27 cellular contexts compared by ENCODE assay signal in genomic region chr9:24824607-24825006, GRCh38.
"Had no signal": no experiment of that assay in that cellular context is flagged by ENCODE, and none has a peak within 500 bp of the region (broad histone marks: within the 10 kb centered on the region; RNA-seq: fewer than 3 reads in every experiment).

No MANE protein-coding gene starts in this region.

- H3K27ac ChIP-seq: neural progenitor cell, ovary, parathyroid adenoma, psoas muscle, right lobe of liver, sigmoid colon, stomach, thoracic aorta, thyroid gland, tibial nerve, upper lobe of left lung, vagina had no signal

- H3K4me1 ChIP-seq: neural progenitor cell, parathyroid adenoma, psoas muscle, right lobe of liver, sigmoid colon, stomach, thyroid gland, tibial nerve, upper lobe of left lung, vagina had no signal

- H3K9ac ChIP-seq: neural progenitor cell, parathyroid adenoma had no signal

- H3K79me2 ChIP-seq: parathyroid adenoma had no signal

- H3K36me3 Mint-ChIP-seq: neural progenitor cell; stimulated activated effector memory CD8-positive, alpha-beta T cell treated with anti-CD3 and anti-CD28 coated beads, Interleukin-12 subunit alpha, Interleukin-12 subunit beta, amount 100 ng/mL, for 72 hours; stimulated activated naive B cell treated with anti-CD40 and anti-IgM and Interleukin-4, amounts not matched to agents 10 μg/mL and 1 μg/mL and 100 μg/mL, for 72 hours had no signal

- H3K9me3 Mint-ChIP-seq: nephron, neural progenitor cell had no signal

- H3K4me3 Mint-ChIP-seq: nephron; neural progenitor cell; stimulated activated effector memory CD8-positive, alpha-beta T cell treated with anti-CD3 and anti-CD28 coated beads, Interleukin-12 subunit alpha, Interleukin-12 subunit beta, amount 100 ng/mL, for 72 hours; stimulated activated naive B cell treated with anti-CD40 and anti-IgM and Interleukin-4, amounts not matched to agents 10 μg/mL and 1 μg/mL and 100 μg/mL, for 72 hours; stimulated activated naive CD8-positive, alpha-beta T cell treated with anti-CD3 and anti-CD28 coated beads, Interleukin-15, Interleukin-2, amounts not matched to agents 100 ng/mL and 50 ng/mL, for 24 hours had no signal

- DNase-seq: occipital lobe; ovary; posterior cingulate gyrus; psoas muscle; right cardiac atrium; right lobe of liver; sigmoid colon; small intestine; stimulated activated CD4-positive, alpha-beta T cell treated with anti-CD3 and anti-CD28 coated beads, Interleukin-15, amount 100 ng/mL, for 24 hours; stimulated activated CD4-positive, alpha-beta T cell treated with anti-CD3 and anti-CD28 coated beads, Interleukin-2, amount 100 ng/mL, for 24 hours; stimulated activated CD4-positive, alpha-beta T cell treated with anti-CD3 and anti-CD28 coated beads, Interleukin-2, amount 100 ng/mL, for 48 hours; stimulated activated CD4-positive, alpha-beta T cell treated with anti-CD3 and anti-CD28 coated beads, Interleukin-4, amount 100 ng/mL, for 24 hours; stimulated activated naive B cell treated with anti-CD40 and anti-IgM and Interleukin-4, amounts not matched to agents 10 μg/mL and 1 μg/mL and 100 μg/mL, for 72 hours; stimulated activated naive CD4-positive, alpha-beta T cell treated with Interleukin-2 at 50 U/mL for 16 hours; stomach; thyroid gland; trophoblast cell; upper lobe of left lung had no signal

- H3K27me3 Mint-ChIP-seq: progenitor cell of endocrine pancreas; stimulated activated naive B cell treated with anti-CD40 and anti-IgM and Interleukin-4, amounts not matched to agents 10 μg/mL and 1 μg/mL and 100 μg/mL, for 72 hours; stimulated activated naive CD8-positive, alpha-beta T cell treated with anti-CD3 and anti-CD28 coated beads, Interleukin-15, Interleukin-2, amounts not matched to agents 100 ng/mL and 50 ng/mL, for 24 hours had no signal

- H3K4me2 ChIP-seq: neural progenitor cell had no signal

- H3K27me3 ChIP-seq: neural progenitor cell, ovary, right lobe of liver, sigmoid colon, stomach, thyroid gland, tibial nerve, upper lobe of left lung, vagina had no signal

- ATAC-seq: psoas muscle; right cardiac atrium; right lobe of liver; stimulated activated effector memory CD8-positive, alpha-beta T cell treated with anti-CD3 and anti-CD28 coated beads, Interleukin-12 subunit alpha, Interleukin-12 subunit beta, amount 100 ng/mL, for 72 hours; stimulated activated naive B cell treated with anti-CD40 and anti-IgM and Interleukin-4, amounts not matched to agents 10 μg/mL and 1 μg/mL and 100 μg/mL, for 72 hours had no signal

- H3K4me3 ChIP-seq: neural progenitor cell, ovary, psoas muscle, right lobe of liver, sigmoid colon, stomach, thoracic aorta, thyroid gland, tibial nerve, upper lobe of left lung, vagina had no signal

- H3K36me3 ChIP-seq: neural progenitor cell, ovary, right lobe of liver, sigmoid colon, stomach, thoracic aorta, thyroid gland, tibial nerve, upper lobe of left lung, vagina had no signal

- H2AFZ ChIP-seq: neural progenitor cell, parathyroid adenoma had no signal

- H3K4me1 Mint-ChIP-seq: nephron; neural progenitor cell; stimulated activated effector memory CD8-positive, alpha-beta T cell treated with anti-CD3 and anti-CD28 coated beads, Interleukin-12 subunit alpha, Interleukin-12 subunit beta, amount 100 ng/mL, for 72 hours had no signal

- H3K27ac Mint-ChIP-seq: nephron; neural progenitor cell; progenitor cell of endocrine pancreas; stimulated activated effector memory CD8-positive, alpha-beta T cell treated with anti-CD3 and anti-CD28 coated beads, Interleukin-12 subunit alpha, Interleukin-12 subunit beta, amount 100 ng/mL, for 72 hours; stimulated activated naive B cell treated with anti-CD40 and anti-IgM and Interleukin-4, amounts not matched to agents 10 μg/mL and 1 μg/mL and 100 μg/mL, for 72 hours; stimulated activated naive CD8-positive, alpha-beta T cell treated with anti-CD3 and anti-CD28 coated beads, Interleukin-15, Interleukin-2, amounts not matched to agents 100 ng/mL and 50 ng/mL, for 24 hours had no signal

- H3K9me3 ChIP-seq: ovary, psoas muscle, right lobe of liver, sigmoid colon, stomach, thoracic aorta, thyroid gland, tibial nerve, upper lobe of left lung, vagina had no signal
